Comparison of ENCODE assay signal across 1 cellular context in genomic region chr1:11967028-11967547, GRCh38.
TF ChIP-seq lines count a peak whose summit lies in the region.

No MANE protein-coding gene starts in this region.

TF ChIP-seq in HepG2, 621 proteins besides CTCF, POLR2A, EP300 and RAD21 (continued from another document):
- peak; percentile 57; the same call in 1 of the 2 replicates for TF ChIP-seq CEBPB (IDR thresholded peaks at IDR 0.05; ENCODE audit: borderline replicate concordance, low read depth, low read length)
- TF ChIP-seq, protein P1, sequence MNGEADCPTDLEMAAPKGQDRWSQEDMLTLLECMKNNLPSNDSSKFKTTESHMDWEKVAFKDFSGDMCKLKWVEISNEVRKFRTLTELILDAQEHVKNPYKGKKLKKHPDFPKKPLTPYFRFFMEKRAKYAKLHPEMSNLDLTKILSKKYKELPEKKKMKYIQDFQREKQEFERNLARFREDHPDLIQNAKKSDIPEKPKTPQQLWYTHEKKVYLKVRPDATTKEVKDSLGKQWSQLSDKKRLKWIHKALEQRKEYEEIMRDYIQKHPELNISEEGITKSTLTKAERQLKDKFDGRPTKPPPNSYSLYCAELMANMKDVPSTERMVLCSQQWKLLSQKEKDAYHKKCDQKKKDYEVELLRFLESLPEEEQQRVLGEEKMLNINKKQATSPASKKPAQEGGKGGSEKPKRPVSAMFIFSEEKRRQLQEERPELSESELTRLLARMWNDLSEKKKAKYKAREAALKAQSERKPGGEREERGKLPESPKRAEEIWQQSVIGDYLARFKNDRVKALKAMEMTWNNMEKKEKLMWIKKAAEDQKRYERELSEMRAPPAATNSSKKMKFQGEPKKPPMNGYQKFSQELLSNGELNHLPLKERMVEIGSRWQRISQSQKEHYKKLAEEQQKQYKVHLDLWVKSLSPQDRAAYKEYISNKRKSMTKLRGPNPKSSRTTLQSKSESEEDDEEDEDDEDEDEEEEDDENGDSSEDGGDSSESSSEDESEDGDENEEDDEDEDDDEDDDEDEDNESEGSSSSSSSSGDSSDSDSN (CRISPR knock-in tag; IDR thresholded peaks at IDR 0.05) = peak; percentile 54
